In the genomic region with DNA sequence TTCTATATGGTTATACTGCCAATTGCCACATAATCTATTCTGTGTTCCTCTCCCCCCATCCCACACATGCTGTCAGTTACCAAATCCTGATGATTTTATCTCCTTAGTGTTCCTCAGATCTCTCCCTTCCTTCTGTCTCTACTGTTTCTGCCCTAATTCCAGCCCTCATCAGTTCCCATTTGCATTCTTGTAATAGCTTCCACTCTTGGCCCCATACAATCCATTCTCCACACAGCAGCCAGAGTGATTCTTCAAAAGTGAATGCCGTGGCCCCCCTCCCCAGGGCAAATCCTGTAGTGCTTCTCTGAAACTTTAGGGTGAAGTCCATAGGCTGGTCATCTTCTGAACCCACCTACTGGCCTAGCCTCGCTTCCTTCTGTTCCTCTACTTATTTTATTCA, we compare ENCODE assay signal across 1 cellular context.
TF ChIP-seq lines count a peak whose summit lies in the region.

No MANE protein-coding gene starts in this region.

TF ChIP-seq in IMR-90, 13 proteins besides CTCF, POLR2A, EP300 and RAD21 (continued from another document):
- TF ChIP-seq, protein P1, sequence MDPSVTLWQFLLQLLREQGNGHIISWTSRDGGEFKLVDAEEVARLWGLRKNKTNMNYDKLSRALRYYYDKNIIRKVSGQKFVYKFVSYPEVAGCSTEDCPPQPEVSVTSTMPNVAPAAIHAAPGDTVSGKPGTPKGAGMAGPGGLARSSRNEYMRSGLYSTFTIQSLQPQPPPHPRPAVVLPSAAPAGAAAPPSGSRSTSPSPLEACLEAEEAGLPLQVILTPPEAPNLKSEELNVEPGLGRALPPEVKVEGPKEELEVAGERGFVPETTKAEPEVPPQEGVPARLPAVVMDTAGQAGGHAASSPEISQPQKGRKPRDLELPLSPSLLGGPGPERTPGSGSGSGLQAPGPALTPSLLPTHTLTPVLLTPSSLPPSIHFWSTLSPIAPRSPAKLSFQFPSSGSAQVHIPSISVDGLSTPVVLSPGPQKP (IDR thresholded peaks at IDR 0.05; ENCODE audit: borderline replicate concordance, low read depth, low read length) = no peak
- no peak for TF ChIP-seq CHD1 (IDR thresholded peaks at IDR 0.05; ENCODE audit: low read depth, low read length)
